ENCODE assay signal across 20 cellular contexts in the genomic region with DNA sequence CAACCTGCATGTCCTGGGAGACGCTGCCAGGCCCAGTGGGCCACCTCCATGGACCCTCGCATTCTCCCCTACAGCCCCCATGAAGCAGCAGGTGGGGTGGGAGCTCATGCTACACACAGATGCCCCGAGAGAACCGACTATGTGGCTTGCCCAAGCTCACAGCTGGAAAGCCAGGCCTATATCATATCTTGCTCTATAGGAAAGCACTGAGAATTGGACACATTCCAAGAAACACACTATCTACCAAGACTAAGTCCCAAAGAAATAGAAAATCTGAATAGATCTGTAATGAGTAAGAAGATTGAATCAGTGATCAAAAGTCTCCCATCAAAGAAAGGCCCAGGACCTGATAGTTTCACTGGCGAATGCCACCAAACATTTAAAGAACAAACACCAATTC. TPM values are rescaled to one million over a fixed set of nuclear protein-coding genes. Genes with fewer than 3 reads are reported as not detected.
"Had no signal": no experiment of that assay in that cellular context is flagged by ENCODE, and none has a peak within 500 bp of the region (broad histone marks: within the 10 kb centered on the region; RNA-seq: fewer than 3 reads in every experiment).

No MANE protein-coding gene starts in this region.

- H3K27ac ChIP-seq: coronary artery had no signal

- H3K4me3 Mint-ChIP-seq: immature natural killer cell; naive thymus-derived CD4-positive, alpha-beta T cell had no signal

- DNase-seq: effector CD8-positive, alpha-beta T cell; immature natural killer cell; mesendoderm; naive thymus-derived CD4-positive, alpha-beta T cell; small intestine; stimulated activated CD4-positive, alpha-beta T cell treated with anti-CD3 and anti-CD28 coated beads, Interleukin-12 subunit alpha, Interleukin-12 subunit beta, amount 100 ng/mL, for 4 hours; stimulated activated CD4-positive, alpha-beta T cell treated with anti-CD3 and anti-CD28 coated beads, Interleukin-2, amount 100 ng/mL, for 48 hours; stimulated activated naive CD4-positive, alpha-beta T cell treated with Interleukin-2 at 50 U/mL for 16 hours; trophoblast cell had no signal

- FAIRE-seq: frontal cortex, small intestine had no signal

- ATAC-seq: naive thymus-derived CD4-positive, alpha-beta T cell had no signal

- H3K27ac Mint-ChIP-seq: immature natural killer cell; naive thymus-derived CD4-positive, alpha-beta T cell had no signal

- H3K4me3 ChIP-seq: coronary artery had no signal

- H3K4me1 Mint-ChIP-seq: immature natural killer cell; naive thymus-derived CD4-positive, alpha-beta T cell had no signal

- H3K36me3 Mint-ChIP-seq: immature natural killer cell; naive thymus-derived CD4-positive, alpha-beta T cell had no signal

- H3K9me3 Mint-ChIP-seq: immature natural killer cell had no signal

RNA-seq across cellular contexts. Expression of a gene that starts 7.3 kb away (rescaled TPM):
- total RNA-seq: osteocyte had no signal

RNA-seq across cellular contexts. Expression of a gene that starts 8.0 kb away (rescaled TPM):
- total RNA-seq: cerebellum; dermis microvascular lymphatic vessel endothelial cell; frontal cortex; kidney epithelial cell; liver; lung microvascular endothelial cell; mononuclear cell; naive thymus-derived CD4-positive, alpha-beta T cell; osteocyte; pulmonary artery endothelial cell; urinary bladder had no signal
